Comparison of ENCODE assay signal across 26 cellular contexts in the genomic region with DNA sequence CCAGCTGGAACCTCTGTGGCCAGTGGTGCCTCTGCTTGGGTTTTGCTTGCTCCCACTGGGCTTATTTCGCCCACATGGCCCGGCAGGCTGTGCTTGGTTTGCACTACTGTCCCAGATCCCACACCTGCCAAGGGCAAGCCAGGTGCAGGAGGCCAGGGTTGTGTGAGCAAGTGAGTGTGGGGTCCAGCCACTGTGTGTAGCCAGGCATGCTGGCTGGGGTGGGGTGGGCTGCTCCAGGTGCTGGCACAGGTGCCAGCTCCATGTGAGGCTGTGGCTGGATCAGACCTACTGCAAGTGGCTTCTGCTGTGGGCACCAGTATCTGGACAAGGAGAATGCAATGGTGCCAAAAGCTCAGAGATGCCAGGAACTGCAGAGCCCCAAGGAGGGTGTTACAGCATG. TPM values are rescaled to one million over a fixed set of nuclear protein-coding genes. Genes with fewer than 3 reads are reported as not detected.
"Had no signal": no experiment of that assay in that cellular context is flagged by ENCODE, and none has a peak within 500 bp of the region (broad histone marks: within the 10 kb centered on the region; RNA-seq: fewer than 3 reads in every experiment).

No MANE protein-coding gene starts in this region.

- FAIRE-seq: colon, islet of Langerhans, small intestine, urothelium cell line had no signal

- H3K27me3 ChIP-seq: dorsolateral prefrontal cortex, gastrocnemius medialis, right lobe of liver, tibial nerve, upper lobe of left lung had no signal

- H3K36me3 ChIP-seq: gastrocnemius medialis, right lobe of liver, thoracic aorta, tibial nerve, upper lobe of left lung had no signal

- DNase-seq: dorsolateral prefrontal cortex; effector CD4-positive, alpha-beta T cell; foreskin fibroblast; gastrocnemius medialis; head of caudate nucleus; hippocampal formation; kidney glomerular epithelial cell; left colon; mucosa of descending colon; naive B cell; psoas muscle; right lobe of liver; small intestine; stimulated activated CD4-positive, alpha-beta T cell treated with anti-CD3 and anti-CD28 coated beads, Interleukin-15, amount 100 ng/mL, for 24 hours; stimulated activated CD4-positive, alpha-beta T cell treated with anti-CD3 and anti-CD28 coated beads, Interleukin-2, amount 100 ng/mL, for 48 hours; stimulated activated naive B cell treated with anti-CD40 and anti-IgM and Interleukin-4, amounts not matched to agents 10 μg/mL and 1 μg/mL and 100 μg/mL, for 72 hours had no signal

- ATAC-seq: gastrocnemius medialis; left colon; mucosa of descending colon; natural killer cell treated with Interleukin-12 subunit alpha and Interleukin-12 subunit beta and Interleukin-15 and Interleukin-18, amount 100 ng/mL, for 72 hours; psoas muscle; right lobe of liver; stimulated activated naive B cell treated with anti-CD40 and anti-IgM and Interleukin-4, amounts not matched to agents 10 μg/mL and 1 μg/mL and 100 μg/mL, for 72 hours had no signal

- H3K4me1 ChIP-seq: gastrocnemius medialis, psoas muscle, right lobe of liver, tibial nerve, upper lobe of left lung had no signal

- H3K4me3 ChIP-seq: dorsolateral prefrontal cortex, gastrocnemius medialis, lung, mucosa of descending colon, psoas muscle, right lobe of liver, thoracic aorta, tibial nerve, upper lobe of left lung had no signal

- H3K9me3 ChIP-seq: gastrocnemius medialis, mucosa of descending colon, psoas muscle, right lobe of liver, thoracic aorta, tibial nerve, upper lobe of left lung had no signal

- H3K27ac ChIP-seq: dorsolateral prefrontal cortex, gastrocnemius medialis, psoas muscle, right lobe of liver, thoracic aorta, tibial nerve, upper lobe of left lung had no signal

RNA-seq across cellular contexts. Expression of gene RYR2, which starts 28.5 kb away (rescaled TPM):
- total RNA-seq: glomerular endothelial cell, osteoblast had no signal
